Comparison of ENCODE assay signal across 1 cellular context in the genomic region with DNA sequence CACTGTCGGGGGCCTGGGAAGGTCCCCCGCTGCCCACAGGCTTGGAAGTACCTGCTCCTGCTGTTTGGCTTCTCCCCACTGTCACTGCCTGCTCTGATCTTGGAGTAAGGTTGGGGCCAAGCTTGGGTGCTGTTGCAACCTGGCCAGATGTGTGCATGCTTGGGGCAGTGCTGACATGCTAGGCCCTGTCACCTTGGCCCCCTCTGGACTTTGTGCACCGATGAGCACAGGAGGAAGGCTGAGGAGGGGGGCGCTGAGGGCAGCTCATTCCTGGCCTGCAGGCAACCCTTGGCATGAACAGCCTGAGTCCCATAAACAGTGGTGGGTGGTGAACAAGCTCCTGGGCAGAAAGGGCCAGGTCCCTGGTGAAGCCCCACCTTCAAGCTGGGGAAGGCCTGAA.
TF ChIP-seq lines count a peak whose summit lies in the region.

No MANE protein-coding gene starts in this region.

TF ChIP-seq in HepG2, 621 proteins besides CTCF, POLR2A, EP300 and RAD21:
- TF ChIP-seq ZNF687 (CRISPR knock-in tag; IDR thresholded peaks at IDR 0.05) (peak; percentile 34; the same call in 1 of the 2 replicates), ZFX (CRISPR knock-in tag; IDR thresholded peaks at IDR 0.05; ENCODE audit: low read depth) (peak; percentile 53; the same call in 1 of the 2 replicates), ZNF280D (CRISPR knock-in tag; IDR thresholded peaks at IDR 0.05) (no peak), ZBTB3 (CRISPR knock-in tag; IDR thresholded peaks at IDR 0.05; ENCODE audit: borderline replicate concordance, low read depth) (no peak), ZKSCAN8 (CRISPR knock-in tag; IDR thresholded peaks at IDR 0.05; ENCODE audit: borderline replicate concordance) (no peak), ZNF768 (CRISPR knock-in tag; IDR thresholded peaks at IDR 0.05) (0 out of 2 replicates have a peak, but pooled peaks have one; percentile 16), PATZ1 (CRISPR knock-in tag; IDR thresholded peaks at IDR 0.05) (peak; percentile 42; the same call in 1 of the 2 replicates), SNAPC2 (CRISPR knock-in tag; IDR thresholded peaks at IDR 0.05) (no peak), ZNF607 (CRISPR knock-in tag; IDR thresholded peaks at IDR 0.05; ENCODE audit: borderline replicate concordance) (no peak), MEIS2 (CRISPR knock-in tag; IDR thresholded peaks at IDR 0.05) (no peak), BCL6 (CRISPR knock-in tag; IDR thresholded peaks at IDR 0.05) (no peak), HNF4A (CRISPR knock-in tag; IDR thresholded peaks at IDR 0.05) (peak; percentile 73), HNF4G (IDR thresholded peaks at IDR 0.05; ENCODE audit: borderline replicate concordance, low read depth, low read length) (no peak), HNF4G (CRISPR knock-in tag; IDR thresholded peaks at IDR 0.05; ENCODE audit: borderline replicate concordance, low read depth) (0 out of 2 replicates have a peak, but pooled peaks have one; percentile 20), SP4 (CRISPR knock-in tag; IDR thresholded peaks at IDR 0.05) (no peak), ZFP36L1 (CRISPR knock-in tag; IDR thresholded peaks at IDR 0.05) (no peak), CBX1 (IDR thresholded peaks at IDR 0.05; ENCODE audit: low read depth) (no peak), SNAI1 (CRISPR knock-in tag; IDR thresholded peaks at IDR 0.05; ENCODE audit: borderline replicate concordance) (no peak)
- TF ChIP-seq, protein P1, sequence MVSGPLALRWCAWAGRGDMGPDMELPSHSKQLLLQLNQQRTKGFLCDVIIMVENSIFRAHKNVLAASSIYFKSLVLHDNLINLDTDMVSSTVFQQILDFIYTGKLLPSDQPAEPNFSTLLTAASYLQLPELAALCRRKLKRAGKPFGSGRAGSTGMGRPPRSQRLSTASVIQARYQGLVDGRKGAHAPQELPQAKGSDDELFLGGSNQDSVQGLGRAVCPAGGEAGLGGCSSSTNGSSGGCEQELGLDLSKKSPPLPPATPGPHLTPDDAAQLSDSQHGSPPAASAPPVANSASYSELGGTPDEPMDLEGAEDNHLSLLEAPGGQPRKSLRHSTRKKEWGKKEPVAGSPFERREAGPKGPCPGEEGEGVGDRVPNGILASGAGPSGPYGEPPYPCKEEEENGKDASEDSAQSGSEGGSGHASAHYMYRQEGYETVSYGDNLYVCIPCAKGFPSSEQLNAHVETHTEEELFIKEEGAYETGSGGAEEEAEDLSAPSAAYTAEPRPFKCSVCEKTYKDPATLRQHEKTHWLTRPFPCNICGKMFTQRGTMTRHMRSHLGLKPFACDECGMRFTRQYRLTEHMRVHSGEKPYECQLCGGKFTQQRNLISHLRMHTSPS (CRISPR knock-in tag; IDR thresholded peaks at IDR 0.05; ENCODE audit: low read depth) = no peak
- TF ChIP-seq, protein P2, sequence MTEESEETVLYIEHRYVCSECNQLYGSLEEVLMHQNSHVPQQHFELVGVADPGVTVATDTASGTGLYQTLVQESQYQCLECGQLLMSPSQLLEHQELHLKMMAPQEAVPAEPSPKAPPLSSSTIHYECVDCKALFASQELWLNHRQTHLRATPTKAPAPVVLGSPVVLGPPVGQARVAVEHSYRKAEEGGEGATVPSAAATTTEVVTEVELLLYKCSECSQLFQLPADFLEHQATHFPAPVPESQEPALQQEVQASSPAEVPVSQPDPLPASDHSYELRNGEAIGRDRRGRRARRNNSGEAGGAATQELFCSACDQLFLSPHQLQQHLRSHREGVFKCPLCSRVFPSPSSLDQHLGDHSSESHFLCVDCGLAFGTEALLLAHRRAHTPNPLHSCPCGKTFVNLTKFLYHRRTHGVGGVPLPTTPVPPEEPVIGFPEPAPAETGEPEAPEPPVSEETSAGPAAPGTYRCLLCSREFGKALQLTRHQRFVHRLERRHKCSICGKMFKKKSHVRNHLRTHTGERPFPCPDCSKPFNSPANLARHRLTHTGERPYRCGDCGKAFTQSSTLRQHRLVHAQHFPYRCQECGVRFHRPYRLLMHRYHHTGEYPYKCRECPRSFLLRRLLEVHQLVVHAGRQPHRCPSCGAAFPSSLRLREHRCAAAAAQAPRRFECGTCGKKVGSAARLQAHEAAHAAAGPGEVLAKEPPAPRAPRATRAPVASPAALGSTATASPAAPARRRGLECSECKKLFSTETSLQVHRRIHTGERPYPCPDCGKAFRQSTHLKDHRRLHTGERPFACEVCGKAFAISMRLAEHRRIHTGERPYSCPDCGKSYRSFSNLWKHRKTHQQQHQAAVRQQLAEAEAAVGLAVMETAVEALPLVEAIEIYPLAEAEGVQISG (CRISPR knock-in tag; IDR thresholded peaks at IDR 0.05) = no peak
- TF ChIP-seq, protein P3, sequence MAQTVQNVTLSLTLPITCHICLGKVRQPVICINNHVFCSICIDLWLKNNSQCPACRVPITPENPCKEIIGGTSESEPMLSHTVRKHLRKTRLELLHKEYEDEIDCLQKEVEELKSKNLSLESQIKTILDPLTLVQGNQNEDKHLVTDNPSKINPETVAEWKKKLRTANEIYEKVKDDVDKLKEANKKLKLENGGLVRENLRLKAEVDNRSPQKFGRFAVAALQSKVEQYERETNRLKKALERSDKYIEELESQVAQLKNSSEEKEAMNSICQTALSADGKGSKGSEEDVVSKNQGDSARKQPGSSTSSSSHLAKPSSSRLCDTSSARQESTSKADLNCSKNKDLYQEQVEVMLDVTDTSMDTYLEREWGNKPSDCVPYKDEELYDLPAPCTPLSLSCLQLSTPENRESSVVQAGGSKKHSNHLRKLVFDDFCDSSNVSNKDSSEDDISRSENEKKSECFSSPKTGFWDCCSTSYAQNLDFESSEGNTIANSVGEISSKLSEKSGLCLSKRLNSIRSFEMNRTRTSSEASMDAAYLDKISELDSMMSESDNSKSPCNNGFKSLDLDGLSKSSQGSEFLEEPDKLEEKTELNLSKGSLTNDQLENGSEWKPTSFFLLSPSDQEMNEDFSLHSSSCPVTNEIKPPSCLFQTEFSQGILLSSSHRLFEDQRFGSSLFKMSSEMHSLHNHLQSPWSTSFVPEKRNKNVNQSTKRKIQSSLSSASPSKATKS (CRISPR knock-in tag; IDR thresholded peaks at IDR 0.05) = no peak
